ENCODE assay signal across 8 cellular contexts in the genomic region with DNA sequence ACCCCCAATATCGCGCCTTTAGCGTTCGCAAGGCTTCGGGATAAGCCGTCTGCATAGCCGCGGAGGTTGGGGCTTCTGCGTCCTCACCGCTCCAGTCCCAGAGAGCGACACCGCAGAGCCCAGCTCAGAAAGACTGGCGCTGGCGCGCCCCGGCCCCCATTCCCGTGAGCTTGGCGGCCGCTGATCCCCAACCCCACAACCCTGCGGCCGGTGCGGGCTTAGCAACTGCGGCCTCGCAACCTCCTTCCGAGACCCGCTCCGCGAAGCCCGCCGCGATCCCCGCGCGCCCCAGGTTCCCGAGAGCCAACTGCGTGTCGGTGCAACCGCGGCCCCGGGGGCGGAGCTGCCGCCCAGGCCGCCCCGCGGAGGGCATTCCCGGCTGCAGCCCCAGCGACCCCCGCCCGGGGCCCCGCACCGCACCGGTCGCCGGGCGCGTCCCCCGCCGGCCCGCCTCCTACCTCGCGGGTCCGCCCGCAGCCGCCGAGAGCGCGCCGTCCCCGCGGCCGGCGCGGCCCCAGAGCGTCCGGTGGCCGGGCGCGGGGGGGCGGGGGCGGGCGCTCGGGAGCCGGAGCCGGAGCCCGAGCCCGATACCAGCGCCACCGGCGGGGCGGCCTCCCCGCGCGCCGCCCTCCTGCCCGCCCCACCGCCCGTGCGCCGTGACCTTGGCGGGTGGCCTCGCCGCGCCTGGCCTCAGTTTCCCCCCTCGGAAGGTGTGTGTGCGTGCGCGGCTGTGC.
DNase-seq lines count a peak whose midpoint lies in the region; ATAC-seq and TF ChIP-seq lines count a peak whose summit lies in the region.

No MANE protein-coding gene starts in this region.

- H3K36me3 Mint-ChIP-seq in activated T-cell treated with anti-CD3 and anti-CD28 coated beads, Interleukin-2, amount 50 U/mL, for 24 hours (ENCODE audit: low read depth): peaks cover 28% of the 10 kb centered on the region

- WGBS in psoas muscle, 3 donors: 1% methylated on average over 58 to 107 of the region's 107 CpGs

- H3K4me3 ChIP-seq in cardiac muscle cell (peak overlapping the region; percentile 80), psoas muscle (peak overlapping the region; percentile 72)

- ATAC-seq in HG02759 (IDR thresholded peaks at IDR 0.05; ENCODE audit: unreplicated experiment) (peak; percentile 28), psoas muscle (peak; percentile 0 to 22 (median 10))

- intact Hi-C loops in psoas muscle (cut with DNase I): no loop called here

- H3K27ac ChIP-seq in cardiac muscle cell (peak overlapping the region; percentile 61), psoas muscle (peak overlapping the region; percentile 91)

- peak overlapping the region; percentile 92 for H3K27ac Mint-ChIP-seq in activated T-cell treated with anti-CD3 and anti-CD28 coated beads, Interleukin-2, amount 50 U/mL, for 24 hours

- peak; percentile 23 for DNase-seq in EH (ENCODE audit: low read depth)
- peak; percentile 64 for DNase-seq in activated T-cell treated with anti-CD3 and anti-CD28 coated beads, Interleukin-2, amount 50 U/mL, for 24 hours
- peak in 1 of 2 donors; percentile 64 for DNase-seq in cardiac muscle cell (ENCODE audit: low read depth in 1 of 2, low spot score in 1 of 2)
- peak; percentile 47 to 74 for DNase-seq in psoas muscle
- DNase-seq in NCI-H526 treated with DMSO at 0.1 percent for 48 hours (lab: John Stamatoyannopoulos, UW): no peak
- no peak for DNase-seq in CD1c-positive myeloid dendritic cell (ENCODE audit: extremely low spot score)
- no peak for DNase-seq in NCI-H146 (lab: John Stamatoyannopoulos, UW)

- H3K4me3 Mint-ChIP-seq in activated T-cell treated with anti-CD3 and anti-CD28 coated beads, Interleukin-2, amount 50 U/mL, for 24 hours: peak overlapping the region; percentile 86

- peaks cover 66% of the 10 kb centered on the region for H3K4me1 Mint-ChIP-seq in activated T-cell treated with anti-CD3 and anti-CD28 coated beads, Interleukin-2, amount 50 U/mL, for 24 hours (ENCODE audit: low read depth)

- H3K36me3 ChIP-seq in cardiac muscle cell (no peaks in the 10 kb centered on the region), psoas muscle (ENCODE audit: insufficient read depth in 1 of 2, low read depth in 1 of 2) (no peaks in the 10 kb centered on the region)

- H3K4me1 ChIP-seq in cardiac muscle cell (ENCODE audit: low read depth) (peaks cover 4% of the 10 kb centered on the region), psoas muscle (peaks cover 17% of the 10 kb centered on the region)

- H3K27me3 ChIP-seq in cardiac muscle cell: no peaks in the 10 kb centered on the region
- H3K27me3 ChIP-seq in psoas muscle (ENCODE audit: insufficient read depth in 3 of 3, low read length in 2 of 3): no peaks in the 10 kb centered on the region

- no peaks in the 10 kb centered on the region for H3K27me3 Mint-ChIP-seq in activated T-cell treated with anti-CD3 and anti-CD28 coated beads, Interleukin-2, amount 50 U/mL, for 24 hours

- TF ChIP-seq CTCF in cardiac muscle cell (IDR thresholded peaks at IDR 0.05; ENCODE audit: low read depth, low read length) (no peak), psoas muscle (IDR thresholded peaks at IDR 0.05) (no peak)

- H3K9me3 ChIP-seq in cardiac muscle cell (ENCODE audit: low read depth) (no peaks in the 10 kb centered on the region), psoas muscle (no peaks in the 10 kb centered on the region)

- H3K9me3 Mint-ChIP-seq in activated T-cell treated with anti-CD3 and anti-CD28 coated beads, Interleukin-2, amount 50 U/mL, for 24 hours: no peaks in the 10 kb centered on the region

Comparison
In these comparisons a context has a peak if more than half of its experiments do, and no peak if none do; other contexts are left out.
1. DNase-seq: peak in EH (single experiment), activated T-cell treated with anti-CD3 and anti-CD28 coated beads, Interleukin-2, amount 50 U/mL, for 24 hours (single experiment) and psoas muscle (2 of 2); none in NCI-H526 treated with DMSO at 0.1 percent for 48 hours (single experiment), CD1c-positive myeloid dendritic cell (single experiment) and NCI-H146 (single experiment).